Comparison of ENCODE assay signal across 11 cellular contexts in the genomic region with DNA sequence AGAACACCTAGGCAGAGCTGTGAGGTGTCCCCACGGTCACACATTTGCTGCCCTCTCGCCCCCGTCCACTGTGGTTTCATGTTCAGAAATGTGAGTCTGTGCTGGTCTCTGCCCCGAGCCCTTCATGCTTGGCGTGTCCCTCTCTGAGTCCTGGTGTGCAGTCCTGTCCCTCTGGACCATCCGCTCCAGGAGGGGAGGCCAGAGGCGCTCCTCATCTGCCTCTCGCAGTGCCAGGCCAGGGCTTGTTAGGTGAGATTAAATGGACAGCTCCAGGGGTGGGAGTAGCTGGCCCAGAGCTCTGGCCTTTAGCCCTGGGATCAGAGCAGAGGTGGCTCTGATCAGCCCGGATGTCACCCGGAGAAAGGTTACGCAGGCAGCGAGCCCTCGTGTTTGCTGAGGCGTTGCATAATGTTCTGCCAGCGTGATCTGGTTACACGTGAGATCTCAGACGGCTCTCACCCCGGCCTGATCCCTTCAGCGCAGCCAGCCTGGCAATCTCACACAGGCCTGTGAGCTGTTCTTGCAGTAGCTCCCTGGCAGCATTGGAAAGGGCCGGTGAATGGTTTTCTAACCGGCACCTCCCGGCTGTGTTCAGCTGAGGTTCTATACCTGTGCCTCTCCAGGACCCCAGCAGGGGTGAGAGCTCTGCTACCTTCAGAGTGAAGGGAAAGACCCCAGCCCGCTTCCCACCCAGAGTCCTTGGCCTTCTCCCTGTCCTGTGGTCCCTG. TPM values are rescaled to one million over a fixed set of nuclear protein-coding genes. Genes with fewer than 3 reads are reported as not detected.
A peak's percentile ranks its signal among the peaks of the same experiment; 100 is the strongest.
DNase-seq lines count a peak whose midpoint lies in the region; ATAC-seq, FAIRE-seq and TF ChIP-seq lines count a peak whose summit lies in the region.
"Had no signal": no experiment of that assay in that cellular context is flagged by ENCODE, and none has a peak within 500 bp of the region (broad histone marks: within the 10 kb centered on the region; RNA-seq: fewer than 3 reads in every experiment).

No MANE protein-coding gene starts in this region.

- H3K27me3 Mint-ChIP-seq in activated naive CD8-positive, alpha-beta T cell treated with anti-CD3 and anti-CD28 coated beads for 36 hours: no peaks in the 10 kb centered on the region

- H3K9me3 ChIP-seq in upper lobe of right lung: no peaks in the 10 kb centered on the region

- H3K4me3 ChIP-seq in upper lobe of right lung: no peak overlapping the region

- H3K4me1 ChIP-seq in upper lobe of right lung: peaks cover 53% of the 10 kb centered on the region

- intact Hi-C loops in left cardiac atrium (cut with DNase I): no loop called here
- intact Hi-C loops in Right ventricle myocardium inferior (cut with DNase I): no loop called here
- intact Hi-C loops in upper lobe of right lung (cut with DNase I): no loop called here

- peak overlapping the region; percentile 36 for H3K27ac ChIP-seq in upper lobe of right lung

- ATAC-seq in left cardiac atrium (peak in 1 of 2 donors; percentile 25), Right ventricle myocardium inferior (no peak), upper lobe of right lung (no peak)

- TF ChIP-seq CTCF in upper lobe of right lung (IDR thresholded peaks at IDR 0.05): no peak

- H3K27me3 ChIP-seq in upper lobe of right lung: no peaks in the 10 kb centered on the region

- no peaks in the 10 kb centered on the region for H3K9me3 Mint-ChIP-seq in activated naive CD8-positive, alpha-beta T cell treated with anti-CD3 and anti-CD28 coated beads for 36 hours

- H3K36me3 Mint-ChIP-seq in activated naive CD8-positive, alpha-beta T cell treated with anti-CD3 and anti-CD28 coated beads for 36 hours: peaks cover 12% of the 10 kb centered on the region

- no peak for FAIRE-seq in HTR-8/SVneo (lab: Jason Lieb, UNC)
- FAIRE-seq: endothelial cell of umbilical vein had no signal

- H3K27ac Mint-ChIP-seq in activated naive CD8-positive, alpha-beta T cell treated with anti-CD3 and anti-CD28 coated beads for 36 hours: peak overlapping the region; percentile 4

- peaks cover 43% of the 10 kb centered on the region for H3K4me1 Mint-ChIP-seq in activated naive CD8-positive, alpha-beta T cell treated with anti-CD3 and anti-CD28 coated beads for 36 hours

- H3K36me3 ChIP-seq in upper lobe of right lung: peaks cover 74% of the 10 kb centered on the region

- DNase-seq in left cardiac atrium (peak; percentile 55), Right ventricle myocardium inferior (ENCODE audit: missing footprints) (no peak), mucosa of gallbladder (ENCODE audit: low spot score) (peak; percentile 77), upper lobe of right lung (no peak), HTR-8/SVneo (ENCODE audit: insufficient read length, low spot score) (no peak), dedifferentiated amniotic fluid mesenchymal stem cell (ENCODE audit: extremely low spot score) (no peak), DMS 273 treated with DMSO at 0.1 percent for 48 hours (lab: John Stamatoyannopoulos, UW) (no peak)
- DNase-seq in activated naive CD8-positive, alpha-beta T cell treated with anti-CD3 and anti-CD28 coated beads for 36 hours: no peak
- DNase-seq: RPMI8226; stimulated activated CD4-positive, alpha-beta T cell treated with anti-CD3 and anti-CD28 coated beads, Interleukin-2, amount 100 ng/mL, for 48 hours had no signal

- H3K4me3 Mint-ChIP-seq in activated naive CD8-positive, alpha-beta T cell treated with anti-CD3 and anti-CD28 coated beads for 36 hours: no peak overlapping the region

RNA-seq across cellular contexts. Expression of gene PTGES2, which starts 24.5 kb away (rescaled TPM):
- total RNA-seq in left cardiac atrium (100 to 1,000 TPM; 111 to 155 TPM), Right ventricle myocardium inferior (158 TPM), mucosa of gallbladder (61.5 TPM), upper lobe of right lung (35.1 TPM)
- total RNA-seq in activated naive CD8-positive, alpha-beta T cell treated with anti-CD3 and anti-CD28 coated beads for 36 hours: 10 to 100 TPM; 63.3 to 66.1 TPM

RNA-seq across cellular contexts. Expression of gene SLC25A25, which starts 35.0 kb away (rescaled TPM):
- total RNA-seq in left cardiac atrium (10 to 100 TPM; 13.7 to 29.8 TPM), Right ventricle myocardium inferior (5.9 TPM), mucosa of gallbladder (77.7 TPM), upper lobe of right lung (34.7 TPM)
- 10 to 100 TPM; 13.0 to 14.5 TPM for total RNA-seq in activated naive CD8-positive, alpha-beta T cell treated with anti-CD3 and anti-CD28 coated beads for 36 hours

RNA-seq across cellular contexts. Expression of gene NAIF1, which starts 35.9 kb away (rescaled TPM):
- total RNA-seq in left cardiac atrium (1 to 10 TPM; 5.8 to 6.1 TPM), Right ventricle myocardium inferior (5.1 TPM), mucosa of gallbladder (12.0 TPM), upper lobe of right lung (11.8 TPM)
- 10 to 100 TPM; 11.2 to 12.0 TPM for total RNA-seq in activated naive CD8-positive, alpha-beta T cell treated with anti-CD3 and anti-CD28 coated beads for 36 hours

RNA-seq across cellular contexts. Expression of gene LCN2, which starts 46.2 kb away (rescaled TPM):
- total RNA-seq in left cardiac atrium: under 1 TPM in 1 of 2 donors, not detected in 1; 0.38 TPM
- total RNA-seq in Right ventricle myocardium inferior: not detected
- not detected for total RNA-seq in activated naive CD8-positive, alpha-beta T cell treated with anti-CD3 and anti-CD28 coated beads for 36 hours
- 85.5 TPM for total RNA-seq in mucosa of gallbladder
- total RNA-seq in upper lobe of right lung: 14.3 TPM
- total RNA-seq: endothelial cell of umbilical vein had no signal

RNA-seq across cellular contexts. Expression of gene BBLN, which starts 57.0 kb away (rescaled TPM):
- total RNA-seq in left cardiac atrium (10 to 100 TPM; 45.3 to 46.2 TPM), Right ventricle myocardium inferior (36.1 TPM), mucosa of gallbladder (75.4 TPM), upper lobe of right lung (39.0 TPM)
- 10 to 100 TPM; 74.1 to 77.3 TPM for total RNA-seq in activated naive CD8-positive, alpha-beta T cell treated with anti-CD3 and anti-CD28 coated beads for 36 hours

Comparison
In these comparisons a context has a peak if more than half of its experiments do, and no peak if none do; other contexts are left out.
1. DNase-seq: peak in left cardiac atrium (single experiment) and mucosa of gallbladder (single experiment); none in Right ventricle myocardium inferior (single experiment), activated naive CD8-positive, alpha-beta T cell treated with anti-CD3 and anti-CD28 coated beads for 36 hours (single experiment), upper lobe of right lung (single experiment), HTR-8/SVneo (single experiment), dedifferentiated amniotic fluid mesenchymal stem cell (single experiment) and DMS 273 treated with DMSO at 0.1 percent for 48 hours (single experiment).